14 cellular contexts compared by ENCODE assay signal in genomic region chr16:13109171-13109570, GRCh38.
"Had no signal": no experiment of that assay in that cellular context is flagged by ENCODE, and none has a peak within 500 bp of the region (broad histone marks: within the 10 kb centered on the region; RNA-seq: fewer than 3 reads in every experiment).

No MANE protein-coding gene starts in this region.

- H3K27ac ChIP-seq: heart right ventricle, pancreas, vagina had no signal

- H3K36me3 ChIP-seq: heart right ventricle, pancreas, tibial artery, vagina had no signal

- H3K9me3 ChIP-seq: pancreas, vagina had no signal

- H3K4me3 ChIP-seq: heart right ventricle, lung, pancreas, tibial artery, vagina had no signal

- H3K4me1 ChIP-seq: heart right ventricle, pancreas, vagina had no signal

- DNase-seq: activated CD4-positive, alpha-beta T cell treated with anti-CD3 and anti-CD28 coated beads, Interleukin-2, amount 50 U/mL, for 1 hour; activated CD8-positive, alpha-beta memory T cell treated with anti-CD3 and anti-CD28 coated beads for 24 hours; activated naive CD4-positive, alpha-beta T cell; activated naive CD8-positive, alpha-beta T cell treated with anti-CD3 and anti-CD28 coated beads, Interleukin-2, amount 10 ng/mL, durations not matched to agents 7 days and 5 days; heart right ventricle; left cardiac atrium; naive thymus-derived CD8-positive, alpha-beta T cell; pancreas; stimulated activated CD4-positive, alpha-beta T cell treated with anti-CD3 and anti-CD28 coated beads, Interleukin-2, amount 100 ng/mL, for 48 hours; stimulated activated naive B cell treated with anti-CD40 and anti-IgM and Interleukin-4, amounts not matched to agents 10 μg/mL and 1 μg/mL and 100 μg/mL, for 72 hours; T-helper 2 cell; tibial artery had no signal

- H3K27me3 ChIP-seq: heart right ventricle, pancreas, tibial artery, vagina had no signal
